1 cellular context compared by ENCODE assay signal in the genomic region with DNA sequence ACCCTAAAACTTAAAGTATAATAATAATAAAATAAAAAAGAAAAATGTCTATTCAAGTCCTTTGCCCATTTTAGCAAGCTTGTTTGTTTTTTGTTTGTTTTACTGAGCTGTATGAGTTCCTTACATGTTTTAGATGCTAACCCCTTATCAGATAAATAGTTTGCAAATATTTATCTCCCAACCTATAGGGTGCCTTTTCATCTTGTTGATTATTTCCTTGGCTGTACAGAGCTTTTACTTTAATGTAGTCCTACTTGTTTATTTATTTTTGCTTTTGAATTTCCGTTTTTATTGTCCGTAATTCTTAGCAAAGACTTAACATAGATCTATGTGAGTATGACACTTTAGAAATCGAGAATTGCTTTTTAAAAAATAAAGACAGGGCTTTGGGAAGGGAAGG.
TF ChIP-seq lines count a peak whose summit lies in the region.

No MANE protein-coding gene starts in this region.

TF ChIP-seq in GM23338, 12 proteins besides CTCF, POLR2A, EP300 and RAD21:
- TF ChIP-seq STAT1 (IDR thresholded peaks at IDR 0.05; ENCODE audit: unreplicated experiment): no peak
- no peak for TF ChIP-seq NANOG (IDR thresholded peaks at IDR 0.05; ENCODE audit: borderline replicate concordance)
- TF ChIP-seq JUNB (IDR thresholded peaks at IDR 0.05; ENCODE audit: unreplicated experiment): no peak
- no peak for TF ChIP-seq POLR2AphosphoS5 (IDR thresholded peaks at IDR 0.05; ENCODE audit: low read depth)
- no peak for TF ChIP-seq REST (IDR thresholded peaks at IDR 0.05; ENCODE audit: unreplicated experiment)
- no peak for TF ChIP-seq EZH2 (IDR thresholded peaks at IDR 0.05; ENCODE audit: low read depth, unreplicated experiment)
- TF ChIP-seq, protein P1, sequence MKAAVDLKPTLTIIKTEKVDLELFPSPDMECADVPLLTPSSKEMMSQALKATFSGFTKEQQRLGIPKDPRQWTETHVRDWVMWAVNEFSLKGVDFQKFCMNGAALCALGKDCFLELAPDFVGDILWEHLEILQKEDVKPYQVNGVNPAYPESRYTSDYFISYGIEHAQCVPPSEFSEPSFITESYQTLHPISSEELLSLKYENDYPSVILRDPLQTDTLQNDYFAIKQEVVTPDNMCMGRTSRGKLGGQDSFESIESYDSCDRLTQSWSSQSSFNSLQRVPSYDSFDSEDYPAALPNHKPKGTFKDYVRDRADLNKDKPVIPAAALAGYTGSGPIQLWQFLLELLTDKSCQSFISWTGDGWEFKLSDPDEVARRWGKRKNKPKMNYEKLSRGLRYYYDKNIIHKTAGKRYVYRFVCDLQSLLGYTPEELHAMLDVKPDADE (IDR thresholded peaks at IDR 0.05): no peak
- no peak for TF ChIP-seq EZH2phosphoT487 (IDR thresholded peaks at IDR 0.05; ENCODE audit: unreplicated experiment)
- TF ChIP-seq, protein P2, sequence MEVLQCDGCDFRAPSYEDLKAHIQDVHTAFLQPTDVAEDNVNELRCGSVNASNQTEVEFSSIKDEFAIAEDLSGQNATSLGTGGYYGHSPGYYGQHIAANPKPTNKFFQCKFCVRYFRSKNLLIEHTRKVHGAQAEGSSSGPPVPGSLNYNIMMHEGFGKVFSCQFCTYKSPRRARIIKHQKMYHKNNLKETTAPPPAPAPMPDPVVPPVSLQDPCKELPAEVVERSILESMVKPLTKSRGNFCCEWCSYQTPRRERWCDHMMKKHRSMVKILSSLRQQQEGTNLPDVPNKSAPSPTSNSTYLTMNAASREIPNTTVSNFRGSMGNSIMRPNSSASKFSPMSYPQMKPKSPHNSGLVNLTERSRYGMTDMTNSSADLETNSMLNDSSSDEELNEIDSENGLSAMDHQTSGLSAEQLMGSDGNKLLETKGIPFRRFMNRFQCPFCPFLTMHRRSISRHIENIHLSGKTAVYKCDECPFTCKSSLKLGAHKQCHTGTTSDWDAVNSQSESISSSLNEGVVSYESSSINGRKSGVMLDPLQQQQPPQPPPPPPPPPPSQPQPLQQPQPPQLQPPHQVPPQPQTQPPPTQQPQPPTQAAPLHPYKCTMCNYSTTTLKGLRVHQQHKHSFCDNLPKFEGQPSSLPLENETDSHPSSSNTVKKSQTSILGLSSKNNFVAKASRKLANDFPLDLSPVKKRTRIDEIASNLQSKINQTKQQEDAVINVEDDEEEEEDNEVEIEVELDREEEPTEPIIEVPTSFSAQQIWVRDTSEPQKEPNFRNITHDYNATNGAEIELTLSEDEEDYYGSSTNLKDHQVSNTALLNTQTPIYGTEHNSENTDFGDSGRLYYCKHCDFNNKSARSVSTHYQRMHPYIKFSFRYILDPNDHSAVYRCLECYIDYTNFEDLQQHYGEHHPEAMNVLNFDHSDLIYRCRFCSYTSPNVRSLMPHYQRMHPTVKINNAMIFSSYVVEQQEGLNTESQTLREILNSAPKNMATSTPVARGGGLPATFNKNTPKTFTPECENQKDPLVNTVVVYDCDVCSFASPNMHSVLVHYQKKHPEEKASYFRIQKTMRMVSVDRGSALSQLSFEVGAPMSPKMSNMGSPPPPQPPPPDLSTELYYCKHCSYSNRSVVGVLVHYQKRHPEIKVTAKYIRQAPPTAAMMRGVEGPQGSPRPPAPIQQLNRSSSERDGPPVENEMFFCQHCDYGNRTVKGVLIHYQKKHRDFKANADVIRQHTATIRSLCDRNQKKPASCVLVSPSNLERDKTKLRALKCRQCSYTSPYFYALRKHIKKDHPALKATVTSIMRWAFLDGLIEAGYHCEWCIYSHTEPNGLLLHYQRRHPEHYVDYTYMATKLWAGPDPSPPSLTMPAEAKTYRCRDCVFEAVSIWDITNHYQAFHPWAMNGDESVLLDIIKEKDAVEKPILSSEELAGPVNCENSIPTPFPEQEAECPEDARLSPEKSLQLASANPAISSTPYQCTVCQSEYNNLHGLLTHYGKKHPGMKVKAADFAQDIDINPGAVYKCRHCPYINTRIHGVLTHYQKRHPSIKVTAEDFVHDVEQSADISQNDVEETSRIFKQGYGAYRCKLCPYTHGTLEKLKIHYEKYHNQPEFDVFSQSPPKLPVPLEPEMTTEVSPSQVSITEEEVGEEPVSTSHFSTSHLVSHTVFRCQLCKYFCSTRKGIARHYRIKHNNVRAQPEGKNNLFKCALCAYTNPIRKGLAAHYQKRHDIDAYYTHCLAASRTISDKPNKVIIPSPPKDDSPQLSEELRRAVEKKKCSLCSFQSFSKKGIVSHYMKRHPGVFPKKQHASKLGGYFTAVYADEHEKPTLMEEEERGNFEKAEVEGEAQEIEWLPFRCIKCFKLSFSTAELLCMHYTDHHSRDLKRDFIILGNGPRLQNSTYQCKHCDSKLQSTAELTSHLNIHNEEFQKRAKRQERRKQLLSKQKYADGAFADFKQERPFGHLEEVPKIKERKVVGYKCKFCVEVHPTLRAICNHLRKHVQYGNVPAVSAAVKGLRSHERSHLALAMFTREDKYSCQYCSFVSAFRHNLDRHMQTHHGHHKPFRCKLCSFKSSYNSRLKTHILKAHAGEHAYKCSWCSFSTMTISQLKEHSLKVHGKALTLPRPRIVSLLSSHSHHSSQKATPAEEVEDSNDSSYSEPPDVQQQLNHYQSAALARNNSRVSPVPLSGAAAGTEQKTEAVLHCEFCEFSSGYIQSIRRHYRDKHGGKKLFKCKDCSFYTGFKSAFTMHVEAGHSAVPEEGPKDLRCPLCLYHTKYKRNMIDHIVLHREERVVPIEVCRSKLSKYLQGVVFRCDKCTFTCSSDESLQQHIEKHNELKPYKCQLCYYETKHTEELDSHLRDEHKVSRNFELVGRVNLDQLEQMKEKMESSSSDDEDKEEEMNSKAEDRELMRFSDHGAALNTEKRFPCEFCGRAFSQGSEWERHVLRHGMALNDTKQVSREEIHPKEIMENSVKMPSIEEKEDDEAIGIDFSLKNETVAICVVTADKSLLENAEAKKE (CRISPR knock-in tag; IDR thresholded peaks at IDR 0.05): no peak
- no peak for TF ChIP-seq ZNF331 (CRISPR knock-in tag; IDR thresholded peaks at IDR 0.05; ENCODE audit: low read depth)
- TF ChIP-seq CREB1 (CRISPR knock-in tag; IDR thresholded peaks at IDR 0.05; ENCODE audit: low read depth): no peak
TF ChIP-seq in GM23338: peak in this region for 0.
